In genomic region chr5:122126177-122126701, GRCh38 we compare ENCODE assay signal across 16 cellular contexts. TPM values are rescaled to one million over a fixed set of nuclear protein-coding genes. Genes with fewer than 3 reads are reported as not detected.
DNase-seq lines count a peak whose midpoint lies in the region; ATAC-seq and TF ChIP-seq lines count a peak whose summit lies in the region.
"Had no signal": no experiment of that assay in that cellular context is flagged by ENCODE, and none has a peak within 500 bp of the region (broad histone marks: within the 10 kb centered on the region; RNA-seq: fewer than 3 reads in every experiment).

No MANE protein-coding gene starts in this region.

- H3K9me3 ChIP-seq in HEK293 (ENCODE audit: control insufficient read depth, insufficient read depth, low read depth, low read length) = no peaks in the 10 kb centered on the region
- no peaks in the 10 kb centered on the region for H3K9me3 ChIP-seq in thoracic aorta
- H3K9me3 ChIP-seq: tibial nerve had no signal

- CTCF ChIA-PET in HEK293 (lab: Yijun Ruan, JAX) (interaction anchor here (0.6 to 1.4 kb wide), 3 partner anchors 24 to 392 kb away, joined by 3 to 6 read pairs (median 6); no protein-coding TSS in a partner anchor), RWPE1 (lab: Yijun Ruan, JAX) (no interaction called here)

- H3K27me3 ChIP-seq in thoracic aorta (replicated peaks; ENCODE audit: insufficient read depth) = no peaks in the 10 kb centered on the region
- H3K27me3 ChIP-seq: tibial nerve had no signal

- TF ChIP-seq CTCF in HEK293 (tag by site-specific recombination; IDR thresholded peaks at IDR 0.05) (no peak), thoracic aorta (IDR thresholded peaks at IDR 0.05) (no peak), RWPE1 (conservative IDR thresholded peaks at IDR 0.05; ENCODE audit: low read depth) (no peak)

- no peaks in the 10 kb centered on the region for H3K4me1 Mint-ChIP-seq in stimulated activated memory B cell treated with anti-CD40 and anti-IgM and Interleukin-4, amounts not matched to agents 10 μg/mL and 1 μg/mL and 100 μg/mL, for 72 hours
- no peaks in the 10 kb centered on the region for H3K4me1 Mint-ChIP-seq in stimulated activated naive B cell treated with anti-CD40 and anti-IgM and Interleukin-4, amounts not matched to agents 10 μg/mL and 1 μg/mL and 100 μg/mL, for 72 hours

- H3K4me1 ChIP-seq in HEK293 (ENCODE audit: control insufficient read depth, insufficient read depth, low read length) (peaks cover 2% of the 10 kb centered on the region; the same call in 1 of the 2 replicates), thoracic aorta (ENCODE audit: control insufficient read depth in 1 of 2, low read depth in 2 of 2) (peaks cover 5 to 20% of the 10 kb centered on the region in 2 donors)
- H3K4me1 ChIP-seq: parathyroid adenoma had no signal

- H3K27ac Mint-ChIP-seq in stimulated activated memory B cell treated with anti-CD40 and anti-IgM and Interleukin-4, amounts not matched to agents 10 μg/mL and 1 μg/mL and 100 μg/mL, for 72 hours = no peak overlapping the region
- no peak overlapping the region for H3K27ac Mint-ChIP-seq in stimulated activated naive B cell treated with anti-CD40 and anti-IgM and Interleukin-4, amounts not matched to agents 10 μg/mL and 1 μg/mL and 100 μg/mL, for 72 hours

- H3K27ac ChIP-seq in HEK293 (ENCODE audit: extremely low read depth, low read depth, low read length) (no peak overlapping the region), thoracic aorta (peak overlapping the region in 1 of 2 donors; percentile 57), RWPE1 (no peak overlapping the region)
- H3K27ac ChIP-seq: parathyroid adenoma had no signal

- no peak overlapping the region for H3K4me3 ChIP-seq in HEK293 (ENCODE audit: low read depth, low read length)
- H3K4me3 ChIP-seq in thoracic aorta = peak overlapping the region; percentile 34
- H3K4me3 ChIP-seq: tibial nerve had no signal

- peaks cover 8% of the 10 kb centered on the region for H3K27me3 Mint-ChIP-seq in stimulated activated memory B cell treated with anti-CD40 and anti-IgM and Interleukin-4, amounts not matched to agents 10 μg/mL and 1 μg/mL and 100 μg/mL, for 72 hours
- peaks cover 0 to 9% of the 10 kb centered on the region in 2 donors for H3K27me3 Mint-ChIP-seq in stimulated activated naive B cell treated with anti-CD40 and anti-IgM and Interleukin-4, amounts not matched to agents 10 μg/mL and 1 μg/mL and 100 μg/mL, for 72 hours

- DNase-seq in amniotic epithelial cell (ENCODE audit: low read depth) (peak; percentile 73), iris pigment epithelial cell (ENCODE audit: low read depth) (peak; percentile 43), thoracic aorta (ENCODE audit: low spot score) (no peak), RWPE1 (ENCODE audit: low spot score) (no peak), midbrain (lab: John Stamatoyannopoulos, UW) (no peak)
- no peak for DNase-seq in stimulated activated naive B cell treated with anti-CD40 and anti-IgM and Interleukin-4, amounts not matched to agents 10 μg/mL and 1 μg/mL and 100 μg/mL, for 72 hours
- DNase-seq: activated CD8-positive, alpha-beta memory T cell treated with anti-CD3 and anti-CD28 coated beads, Interleukin-2, amount 50 U/mL, for 4 hours; left cardiac atrium; NCI-H1930; T1000 had no signal

- no peak overlapping the region for H3K4me3 Mint-ChIP-seq in stimulated activated memory B cell treated with anti-CD40 and anti-IgM and Interleukin-4, amounts not matched to agents 10 μg/mL and 1 μg/mL and 100 μg/mL, for 72 hours
- no peak overlapping the region for H3K4me3 Mint-ChIP-seq in stimulated activated naive B cell treated with anti-CD40 and anti-IgM and Interleukin-4, amounts not matched to agents 10 μg/mL and 1 μg/mL and 100 μg/mL, for 72 hours

- no peak for ATAC-seq in thoracic aorta (ENCODE audit: insufficient number of reproducible peaks, low FRiP score, low read depth)
- no peak for ATAC-seq in stimulated activated memory B cell treated with anti-CD40 and anti-IgM and Interleukin-4, amounts not matched to agents 10 μg/mL and 1 μg/mL and 100 μg/mL, for 72 hours
- ATAC-seq in stimulated activated naive B cell treated with anti-CD40 and anti-IgM and Interleukin-4, amounts not matched to agents 10 μg/mL and 1 μg/mL and 100 μg/mL, for 72 hours (replicated peaks) = no peak

- H3K36me3 Mint-ChIP-seq in stimulated activated memory B cell treated with anti-CD40 and anti-IgM and Interleukin-4, amounts not matched to agents 10 μg/mL and 1 μg/mL and 100 μg/mL, for 72 hours = no peaks in the 10 kb centered on the region
- H3K36me3 Mint-ChIP-seq in stimulated activated naive B cell treated with anti-CD40 and anti-IgM and Interleukin-4, amounts not matched to agents 10 μg/mL and 1 μg/mL and 100 μg/mL, for 72 hours = no peaks in the 10 kb centered on the region

- H3K9me3 Mint-ChIP-seq in stimulated activated memory B cell treated with anti-CD40 and anti-IgM and Interleukin-4, amounts not matched to agents 10 μg/mL and 1 μg/mL and 100 μg/mL, for 72 hours = peaks cover 2% of the 10 kb centered on the region
- no peaks in the 10 kb centered on the region for H3K9me3 Mint-ChIP-seq in stimulated activated naive B cell treated with anti-CD40 and anti-IgM and Interleukin-4, amounts not matched to agents 10 μg/mL and 1 μg/mL and 100 μg/mL, for 72 hours

- H3K36me3 ChIP-seq in HEK293 (ENCODE audit: control insufficient read depth in 2 of 2, insufficient read depth in 1 of 2, low read length in 2 of 2) = no peaks in the 10 kb centered on the region
- H3K36me3 ChIP-seq in thoracic aorta = no peaks in the 10 kb centered on the region
- H3K36me3 ChIP-seq: tibial nerve had no signal

- POLR2A ChIA-PET in HEK293 (lab: Yijun Ruan, JAX) = no interaction called here
- POLR2A ChIA-PET in RWPE1 (lab: Yijun Ruan, JAX; ENCODE audit: low non-redundant PET) = no interaction called here

TF ChIP-seq in HEK293, 187 proteins besides CTCF, POLR2A, EP300 and RAD21:
- TF ChIP-seq ZSCAN18 (tag by site-specific recombination; IDR thresholded peaks at IDR 0.05) (no peak), EGR2 (tag by site-specific recombination; IDR thresholded peaks at IDR 0.05; ENCODE audit: low read depth) (peak; percentile 45)

RNA-seq across cellular contexts. Expression of gene ZNF474, which starts 3.1 kb away (rescaled TPM):
- total RNA-seq in thoracic aorta = under 1 TPM; 0.27 to 0.92 TPM
- total RNA-seq: endothelial cell of umbilical vein had no signal

RNA-seq across cellular contexts. Expression of gene LOX, which starts 48.2 kb away (rescaled TPM):
- total RNA-seq in thoracic aorta = 10 to 100 TPM; 32.9 to 65.2 TPM
- total RNA-seq: HT-29 had no signal

Comparison
In these comparisons a context has a peak if more than half of its experiments do, and no peak if none do; other contexts are left out.
1. DNase-seq: peak in amniotic epithelial cell (single experiment) and iris pigment epithelial cell (single experiment); none in thoracic aorta (single experiment), RWPE1 (single experiment), stimulated activated naive B cell treated with anti-CD40 and anti-IgM and Interleukin-4, amounts not matched to agents 10 μg/mL and 1 μg/mL and 100 μg/mL, for 72 hours (single experiment) and midbrain (single experiment).